ENCODE assay signal across 1 cellular context in genomic region chr12:9813821-9814798, GRCh38.
TF ChIP-seq lines count a peak whose summit lies in the region.

No MANE protein-coding gene starts in this region.

TF ChIP-seq in IMR-90, 13 proteins besides CTCF, POLR2A, EP300 and RAD21:
- no peak for TF ChIP-seq NFE2L2 (IDR thresholded peaks at IDR 0.05; ENCODE audit: low read depth, low read length)
- no peak for TF ChIP-seq MXI1 (IDR thresholded peaks at IDR 0.05; ENCODE audit: borderline replicate concordance, low read depth, low read length)
- no peak for TF ChIP-seq FOS (IDR thresholded peaks at IDR 0.05; ENCODE audit: low read depth, low read length)
- no peak for TF ChIP-seq CHD1 (IDR thresholded peaks at IDR 0.05; ENCODE audit: low read depth, low read length)
- TF ChIP-seq, protein P1, sequence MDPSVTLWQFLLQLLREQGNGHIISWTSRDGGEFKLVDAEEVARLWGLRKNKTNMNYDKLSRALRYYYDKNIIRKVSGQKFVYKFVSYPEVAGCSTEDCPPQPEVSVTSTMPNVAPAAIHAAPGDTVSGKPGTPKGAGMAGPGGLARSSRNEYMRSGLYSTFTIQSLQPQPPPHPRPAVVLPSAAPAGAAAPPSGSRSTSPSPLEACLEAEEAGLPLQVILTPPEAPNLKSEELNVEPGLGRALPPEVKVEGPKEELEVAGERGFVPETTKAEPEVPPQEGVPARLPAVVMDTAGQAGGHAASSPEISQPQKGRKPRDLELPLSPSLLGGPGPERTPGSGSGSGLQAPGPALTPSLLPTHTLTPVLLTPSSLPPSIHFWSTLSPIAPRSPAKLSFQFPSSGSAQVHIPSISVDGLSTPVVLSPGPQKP (IDR thresholded peaks at IDR 0.05; ENCODE audit: borderline replicate concordance, low read depth, low read length), result no peak
- TF ChIP-seq RFX5 (IDR thresholded peaks at IDR 0.05; ENCODE audit: low read depth, low read length), result no peak
- TF ChIP-seq BHLHE40 (IDR thresholded peaks at IDR 0.05; ENCODE audit: low read depth, low read length), result no peak
- peak; percentile 57 for TF ChIP-seq SMC3 (IDR thresholded peaks at IDR 0.05; ENCODE audit: low read depth, low read length)
